ENCODE assay signal across 20 cellular contexts in genomic region chr16:89607937-89608740, GRCh38. TPM values are rescaled to one million over a fixed set of nuclear protein-coding genes. Genes with fewer than 3 reads are reported as not detected.
DNase-seq lines count a peak whose midpoint lies in the region; ATAC-seq, FAIRE-seq and TF ChIP-seq lines count a peak whose summit lies in the region.
"Had no signal": no experiment of that assay in that cellular context is flagged by ENCODE, and none has a peak within 500 bp of the region (broad histone marks: within the 10 kb centered on the region; RNA-seq: fewer than 3 reads in every experiment).

No MANE protein-coding gene starts in this region.

- H3K9me3 Mint-ChIP-seq in activated naive CD4-positive, alpha-beta T cell treated with anti-CD3 and anti-CD28 coated beads, Interleukin-2, amount 10 ng/mL, durations not matched to agents 7 days and 5 days = no peaks in the 10 kb centered on the region

- no peaks in the 10 kb centered on the region for H3K36me3 Mint-ChIP-seq in activated naive CD4-positive, alpha-beta T cell treated with anti-CD3 and anti-CD28 coated beads, Interleukin-2, amount 10 ng/mL, durations not matched to agents 7 days and 5 days

- H3K4me3 ChIP-seq in Peyer's patch (no peak overlapping the region), small intestine (ENCODE audit: low read depth in 1 of 2, low read length in 2 of 2) (no peak overlapping the region)
- H3K4me3 ChIP-seq: GM23248 had no signal

- H3K4me1 ChIP-seq in Peyer's patch = peaks cover 0 to 35% (median 0%) of the 10 kb centered on the region in 4 donors
- H3K4me1 ChIP-seq in small intestine (ENCODE audit: control insufficient read depth in 2 of 2, insufficient read depth in 1 of 2, low read depth in 1 of 2, low read length in 1 of 2) = peaks cover 0 to 2% of the 10 kb centered on the region in 2 donors

- peaks cover 16% of the 10 kb centered on the region for H3K27me3 Mint-ChIP-seq in activated naive CD4-positive, alpha-beta T cell treated with anti-CD3 and anti-CD28 coated beads, Interleukin-2, amount 10 ng/mL, durations not matched to agents 7 days and 5 days

- H3K27me3 ChIP-seq in Peyer's patch (no peaks in the 10 kb centered on the region), small intestine (ENCODE audit: control insufficient read depth in 2 of 2, insufficient read depth in 2 of 2, low read length in 2 of 2) (no peaks in the 10 kb centered on the region)

- H3K4me1 Mint-ChIP-seq in activated naive CD4-positive, alpha-beta T cell treated with anti-CD3 and anti-CD28 coated beads, Interleukin-2, amount 10 ng/mL, durations not matched to agents 7 days and 5 days = peaks cover 7% of the 10 kb centered on the region

- 40 to 71% (median 55%) methylated on average over 32 of the region's 32 CpGs for WGBS in small intestine, 3 donors

- no peak for DNase-seq in activated naive CD4-positive, alpha-beta T cell treated with anti-CD3 and anti-CD28 coated beads, Interleukin-2, amount 10 ng/mL, durations not matched to agents 7 days and 5 days
- DNase-seq in activated naive CD4-positive, alpha-beta T cell (lab: John Stamatoyannopoulos, UW) = no peak
- DNase-seq in Peyer's patch (peak in 2 of 3 donors; percentile 77 to 85), left kidney (ENCODE audit: low read depth, low spot score) (peak; percentile 46), small intestine (peak; percentile 87), NCI-H1436 (lab: John Stamatoyannopoulos, UW) (no peak), NCI-H146 (lab: John Stamatoyannopoulos, UW) (no peak)
- DNase-seq: C1 segment of cervical spinal cord, DMS 273 treated with DMSO at 0.1 percent for 48 hours, GF-D8, GM23248, HCEC 1CT, NCI-H2029, NCI-H510A, NCI-H82, Right ventricle myocardium superior had no signal

- H3K9me3 ChIP-seq in Peyer's patch = no peaks in the 10 kb centered on the region
- H3K9me3 ChIP-seq in small intestine (ENCODE audit: control insufficient read depth, low read depth) = no peaks in the 10 kb centered on the region

- peak overlapping the region in 3 of 4 donors; percentile 53 to 85 (median 82) for H3K27ac ChIP-seq in Peyer's patch
- H3K27ac ChIP-seq in small intestine (ENCODE audit: low read depth in 1 of 2, low read length in 1 of 2) = no peak overlapping the region
- H3K27ac ChIP-seq: GM23248 had no signal

- H3K36me3 ChIP-seq in Peyer's patch = no peaks in the 10 kb centered on the region
- H3K36me3 ChIP-seq in small intestine (ENCODE audit: control insufficient read depth in 2 of 2, insufficient read depth in 2 of 2, low read length in 2 of 2) = no peaks in the 10 kb centered on the region

- no peak for ATAC-seq in HG02884 (IDR thresholded peaks at IDR 0.05; ENCODE audit: unreplicated experiment)

- TF ChIP-seq POLR2A in Peyer's patch (IDR thresholded peaks at IDR 0.05) = peak in 1 of 2 donors; percentile 66

- peak in 3 of 6 experiments; percentile 53 to 63 (median 61) for TF ChIP-seq CTCF in Peyer's patch (IDR thresholded peaks at IDR 0.05)

- CTCF ChIA-PET in activated naive CD4-positive, alpha-beta T cell treated with anti-CD3 and anti-CD28 coated beads, Interleukin-2, amount 10 ng/mL, durations not matched to agents 7 days and 5 days (lab: Charles Lee) = interaction anchor here (0.9 kb wide), 1 partner anchor 8 kb away, joined by 3 read pairs; no protein-coding TSS in a partner anchor

- H3K4me3 Mint-ChIP-seq in activated naive CD4-positive, alpha-beta T cell treated with anti-CD3 and anti-CD28 coated beads, Interleukin-2, amount 10 ng/mL, durations not matched to agents 7 days and 5 days = no peak overlapping the region

- H3K27ac Mint-ChIP-seq in activated naive CD4-positive, alpha-beta T cell treated with anti-CD3 and anti-CD28 coated beads, Interleukin-2, amount 10 ng/mL, durations not matched to agents 7 days and 5 days = peak overlapping the region; percentile 62

- no peak for FAIRE-seq in small intestine (lab: Jason Lieb, UNC)
- FAIRE-seq: A204.1, GM12891 had no signal

RNA-seq across cellular contexts. Expression of gene DPEP1, which starts 5.3 kb away (rescaled TPM):
- 1,000 to 10,000 TPM in 3 of 4 donors, 100 to 1,000 TPM in 1; 272 to 3,324 (median 2,161) TPM for total RNA-seq in Peyer's patch
- 100 to 1,000 TPM; 125 to 365 (median 319) TPM for polyA plus RNA-seq in small intestine
- total RNA-seq: Daoy, GM23248, Right ventricle myocardium superior had no signal
- polyA plus RNA-seq: GM23248 had no signal

RNA-seq across cellular contexts. Expression of gene CPNE7, which starts 32.6 kb away (rescaled TPM):
- 10 to 100 TPM in 3 of 4 donors, 1 to 10 TPM in 1; 7.4 to 48.7 (median 13.5) TPM for total RNA-seq in Peyer's patch
- polyA plus RNA-seq in small intestine = 10 to 100 TPM in 1 of 3 donors, 1 to 10 TPM in 1, under 1 TPM in 1; 0.22 to 20.3 (median 1.9) TPM
- total RNA-seq: Right ventricle myocardium superior had no signal

RNA-seq across cellular contexts. Expression of gene RPL13, which starts 47.7 kb away (rescaled TPM):
- 1,000 to 10,000 TPM; 1,597 to 3,276 (median 2,603) TPM for total RNA-seq in Peyer's patch
- polyA plus RNA-seq in small intestine = 1,000 to 10,000 TPM; 3,166 to 8,355 (median 7,366) TPM

RNA-seq across cellular contexts. Expression of gene CHMP1A, which starts 49.4 kb away (rescaled TPM):
- 100 to 1,000 TPM in 3 of 4 donors, 10 to 100 TPM in 1; 88.3 to 246 (median 196) TPM for total RNA-seq in Peyer's patch
- polyA plus RNA-seq in small intestine = 100 to 1,000 TPM in 2 of 3 donors, 10 to 100 TPM in 1; 95.3 to 202 (median 181) TPM

RNA-seq across cellular contexts. Expression of gene SPATA33, which starts 49.5 kb away (rescaled TPM):
- 10 to 100 TPM; 13.9 to 76.7 (median 25.6) TPM for total RNA-seq in Peyer's patch
- 10 to 100 TPM in 1 of 3 donors, 1 to 10 TPM in 2; 6.5 to 17.0 (median 6.8) TPM for polyA plus RNA-seq in small intestine

Comparison
In these comparisons a context has a peak if more than half of its experiments do, and no peak if none do; other contexts are left out.
1. DNase-seq: peak in Peyer's patch (2 of 3), left kidney (single experiment) and small intestine (single experiment); none in activated naive CD4-positive, alpha-beta T cell treated with anti-CD3 and anti-CD28 coated beads, Interleukin-2, amount 10 ng/mL, durations not matched to agents 7 days and 5 days (single experiment), activated naive CD4-positive, alpha-beta T cell (0 of 4), NCI-H1436 (single experiment) and NCI-H146 (single experiment).
2. H3K27ac ChIP-seq: peak in Peyer's patch (3 of 4); none in small intestine (0 of 2).